In genomic region chr2:54457326-54458023, GRCh38 we compare ENCODE assay signal across 1 cellular context.
A peak's percentile ranks its signal among the peaks of the same experiment; 100 is the strongest.
TF ChIP-seq lines count a peak whose summit lies in the region.

No MANE protein-coding gene starts in this region.

TF ChIP-seq in HepG2, 621 proteins besides CTCF, POLR2A, EP300 and RAD21 (continued from another document and continues in another):
- 0 out of 2 replicates have a peak, but pooled peaks have one; percentile 43 for TF ChIP-seq ZBTB14 (CRISPR knock-in tag; IDR thresholded peaks at IDR 0.05)
- TF ChIP-seq ZNF660 (CRISPR knock-in tag; IDR thresholded peaks at IDR 0.05; ENCODE audit: borderline replicate concordance, low read depth), result no peak
- TF ChIP-seq BHLHE40 (IDR thresholded peaks at IDR 0.05; ENCODE audit: low read length), result no peak
- peak; percentile 47; the same call in 1 of the 2 replicates for TF ChIP-seq SALL1 (CRISPR knock-in tag; IDR thresholded peaks at IDR 0.05)
- TF ChIP-seq MED1 (CRISPR knock-in tag; IDR thresholded peaks at IDR 0.05), result 0 out of 2 replicates have a peak, but pooled peaks have one; percentile 23
- TF ChIP-seq IKZF1 (IDR thresholded peaks at IDR 0.05), result no peak
- no peak for TF ChIP-seq MED13 (CRISPR knock-in tag; IDR thresholded peaks at IDR 0.05)
- no peak for TF ChIP-seq ZNF576 (CRISPR knock-in tag; IDR thresholded peaks at IDR 0.05)
- TF ChIP-seq ZNF432 (CRISPR knock-in tag; IDR thresholded peaks at IDR 0.05; ENCODE audit: borderline replicate concordance), result no peak
- TF ChIP-seq ZNF335 (CRISPR knock-in tag; IDR thresholded peaks at IDR 0.05), result peak; percentile 97
- 0 out of 2 replicates have a peak, but pooled peaks have one; percentile 60 for TF ChIP-seq LBX2 (CRISPR knock-in tag; IDR thresholded peaks at IDR 0.05; ENCODE audit: borderline replicate concordance)
- TF ChIP-seq ZNF512B (CRISPR knock-in tag; IDR thresholded peaks at IDR 0.05; ENCODE audit: borderline replicate concordance), result 0 out of 2 replicates have a peak, but pooled peaks have one; percentile 21
- 0 out of 2 replicates have a peak, but pooled peaks have one; percentile 41 for TF ChIP-seq POGK (CRISPR knock-in tag; conservative IDR thresholded peaks at IDR 0.05)
- peak; percentile 35; the same call in 1 of the 2 replicates for TF ChIP-seq MYC (CRISPR knock-in tag; IDR thresholded peaks at IDR 0.05; ENCODE audit: borderline replicate concordance)
- no peak for TF ChIP-seq PRDM4 (CRISPR knock-in tag; IDR thresholded peaks at IDR 0.05; ENCODE audit: borderline replicate concordance)
- TF ChIP-seq ZNF556 (CRISPR knock-in tag; IDR thresholded peaks at IDR 0.05; ENCODE audit: borderline replicate concordance), result peak; percentile 77; the same call in 1 of the 2 replicates
- TF ChIP-seq ZKSCAN5 (CRISPR knock-in tag; IDR thresholded peaks at IDR 0.05), result 0 out of 2 replicates have a peak, but pooled peaks have one; percentile 15
- TF ChIP-seq ZNF414 (CRISPR knock-in tag; IDR thresholded peaks at IDR 0.05), result 0 out of 2 replicates have a peak, but pooled peaks have one; percentile 45
- no peak for TF ChIP-seq IKZF4 (CRISPR knock-in tag; IDR thresholded peaks at IDR 0.05; ENCODE audit: borderline replicate concordance, low read depth, not compliant biosample characterization)
- TF ChIP-seq ZNF235 (CRISPR knock-in tag; IDR thresholded peaks at IDR 0.05; ENCODE audit: borderline replicate concordance), result 0 out of 2 replicates have a peak, but pooled peaks have one; percentile 40
- TF ChIP-seq TEAD3 (CRISPR knock-in tag; optimal IDR thresholded peaks at IDR 0.05; ENCODE audit: borderline replicate concordance), result peak; percentile 59
- TF ChIP-seq ZNF318 (CRISPR knock-in tag; IDR thresholded peaks at IDR 0.05), result peak; percentile 77; the same call in 1 of the 2 replicates
- TF ChIP-seq SOX6 (IDR thresholded peaks at IDR 0.05), result no peak
- peak; percentile 19; the same call in 1 of the 2 replicates for TF ChIP-seq SOX6 (CRISPR knock-in tag; IDR thresholded peaks at IDR 0.05)
- TF ChIP-seq HOXA3 (CRISPR knock-in tag; IDR thresholded peaks at IDR 0.05), result 0 out of 2 replicates have a peak, but pooled peaks have one; percentile 63
- no peak for TF ChIP-seq GTF3A (CRISPR knock-in tag; conservative IDR thresholded peaks at IDR 0.05)
- no peak for TF ChIP-seq ZNF20 (CRISPR knock-in tag; IDR thresholded peaks at IDR 0.05)
- TF ChIP-seq ZNF343 (CRISPR knock-in tag; IDR thresholded peaks at IDR 0.05), result peak; percentile 21; the same call in 1 of the 2 replicates
- TF ChIP-seq MIER3 (CRISPR knock-in tag; IDR thresholded peaks at IDR 0.05; ENCODE audit: borderline replicate concordance), result 0 out of 2 replicates have a peak, but pooled peaks have one; percentile 18
- no peak for TF ChIP-seq ZBTB1 (CRISPR knock-in tag; IDR thresholded peaks at IDR 0.05; ENCODE audit: borderline replicate concordance)
- TF ChIP-seq ZNF574 (CRISPR knock-in tag; IDR thresholded peaks at IDR 0.05), result peak; percentile 40; the same call in 1 of the 2 replicates
- TF ChIP-seq ETS1 (CRISPR knock-in tag; IDR thresholded peaks at IDR 0.05), result no peak
- TF ChIP-seq ASH2L (IDR thresholded peaks at IDR 0.05; ENCODE audit: insufficient read length, low read depth, low read length), result peak; percentile 56
